29 cellular contexts compared by ENCODE assay signal in the genomic region with DNA sequence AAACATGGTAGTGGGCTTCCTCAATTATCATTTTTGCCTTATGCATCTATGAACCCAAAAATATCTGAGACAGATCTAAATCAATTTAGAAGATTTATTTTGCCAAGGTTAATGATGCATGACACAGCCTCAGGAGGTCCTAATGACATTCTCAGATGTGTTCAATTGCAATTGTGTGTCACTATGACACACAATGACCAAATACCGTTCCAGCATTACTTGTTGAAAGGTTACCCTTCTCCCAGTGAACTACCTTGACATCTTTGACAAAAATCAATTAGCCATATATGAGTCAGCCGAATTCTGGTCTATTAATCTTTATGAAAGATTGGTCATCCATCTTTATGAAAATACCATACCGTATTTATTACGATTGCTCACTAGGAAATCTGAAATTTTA.
A peak's percentile ranks its signal among the peaks of the same experiment; 100 is the strongest.
DNase-seq lines count a peak whose midpoint lies in the region; ATAC-seq, FAIRE-seq and TF ChIP-seq lines count a peak whose summit lies in the region.
"Had no signal": no experiment of that assay in that cellular context is flagged by ENCODE, and none has a peak within 500 bp of the region (broad histone marks: within the 10 kb centered on the region; RNA-seq: fewer than 3 reads in every experiment).

No MANE protein-coding gene starts in this region.

- no peaks in the 10 kb centered on the region for H3F3A ChIP-seq in PC-3 (ENCODE audit: low read length, unreplicated experiment)

- H3K4me1 ChIP-seq in HepG2 (ENCODE audit: insufficient read depth, low read length) (no peaks in the 10 kb centered on the region), right lobe of liver (no peaks in the 10 kb centered on the region), PC-3 (ENCODE audit: insufficient read depth, low read length) (peaks cover 30% of the 10 kb centered on the region)
- H3K4me1 ChIP-seq: A549, SJSA1 had no signal

- TF ChIP-seq EP300 in HepG2 (IDR thresholded peaks at IDR 0.05; ENCODE audit: low read depth in 2 of 2, low read length in 2 of 2), result no peak
- no peak for TF ChIP-seq EP300 in HepG2 (CRISPR knock-in tag; IDR thresholded peaks at IDR 0.05; ENCODE audit: borderline replicate concordance)

- BruUV-seq in HepG2 (replicated peaks; lab: Mats Ljungman, UMichigan) (no TSS peak), PC-3 (replicated peaks; lab: Mats Ljungman, UMichigan) (no TSS peak)

- 5% methylated on average over 4 of the region's 4 CpGs for WGBS in HepG2 (ENCODE audit: low lambda C conversion rate)
- 74% methylated on average over 4 of the region's 4 CpGs for WGBS in right lobe of liver (ENCODE audit: insufficient coverage, low coverage, low lambda C conversion rate, missing lambda C conversion rate)

- intact Hi-C loops in HepG2 (cut with micrococcal nuclease; ENCODE audit: unreplicated experiment) (no loop called here), right lobe of liver (cut with DNase I) (no loop called here), PC-3 (cut with micrococcal nuclease) (no loop called here)

- H3K79me2 ChIP-seq in HepG2 (ENCODE audit: insufficient read depth, low read length) (no peaks in the 10 kb centered on the region), PC-3 (ENCODE audit: low read length) (no peaks in the 10 kb centered on the region)

- H3K36me3 ChIP-seq in HepG2 (replicated peaks in 1 of 2; ENCODE audit: control insufficient read depth in 1 of 2, insufficient read depth in 2 of 2, low read length in 2 of 2), result no peaks in the 10 kb centered on the region
- no peaks in the 10 kb centered on the region for H3K36me3 ChIP-seq in right lobe of liver
- H3K36me3 ChIP-seq in PC-3 (ENCODE audit: low read depth, low read length), result no peaks in the 10 kb centered on the region
- H3K36me3 ChIP-seq: BLaER1 treated with 17β-estradiol and CSF1 and Interleukin-3, amounts not matched to agents 10 nM and 100 nM; SJSA1 had no signal

- CTCF ChIA-PET in HepG2 (lab: Yijun Ruan, JAX; ENCODE audit: low intra/inter-chr PET ratio, low total read pairs) (no interaction called here), PC-3 (lab: Charles Lee) (interaction anchor here (0.8 kb wide), 1 partner anchor 434 kb away, joined by 3 read pairs; no protein-coding TSS in a partner anchor)

- DNase-seq in HepG2 (ENCODE audit: low spot score) (no peak), right lobe of liver (no peak), NCI-H146 (lab: John Stamatoyannopoulos, UW) (peak; percentile 65), PC-3 (peak; percentile 91), C1 segment of cervical spinal cord (lab: John Stamatoyannopoulos, UW) (no peak), NCI-H524 treated with DMSO at 0.1 percent for 48 hours (lab: John Stamatoyannopoulos, UW) (no peak)
- DNase-seq in activated CD4-positive, alpha-beta T cell treated with anti-CD3 and anti-CD28 coated beads, Interleukin-2, amount 50 U/mL, for 1 hour, result no peak
- DNase-seq: AML-193; CD4-positive, alpha-beta memory T cell; COR-L47; DMS 273 treated with DMSO at 0.1 percent for 48 hours; DND-41; GM23248; H7; KG1; MM.1S; NCI-H1694 treated with DMSO at 0.1 percent for 48 hours; NCI-H2081; NCI-H2171 treated with DMSO at 0.1 percent for 48 hours; NCI-H446; NCI-H774; PC-9; Right ventricle myocardium superior; RPMI8226; T-helper 1 cell had no signal

- H3K4me2 ChIP-seq in HepG2 (ENCODE audit: low read depth, low read length) (no peak overlapping the region), PC-3 (ENCODE audit: low read length) (0 out of 2 replicates have a peak overlapping the region, but pooled peaks have one; percentile 2)
- H3K4me2 ChIP-seq: A549; BLaER1 treated with 17β-estradiol and CSF1 and Interleukin-3, amounts not matched to agents 10 nM and 100 nM; PC-9 had no signal

- no peak overlapping the region for H3K4me3 ChIP-seq in HepG2 (replicated peaks in 1 of 3; ENCODE audit: insufficient read depth in 1 of 3, low read depth in 2 of 3, low read length in 3 of 3)
- H3K4me3 ChIP-seq in right lobe of liver, result no peak overlapping the region
- no peak overlapping the region for H3K4me3 ChIP-seq in PC-3 (ENCODE audit: low read length)
- H3K4me3 ChIP-seq: A549; BLaER1 treated with 17β-estradiol and CSF1 and Interleukin-3, amounts not matched to agents 10 nM and 100 nM; GM23248; PC-9; SJSA1 had no signal

- FAIRE-seq in HepG2 (lab: Jason Lieb, UNC), result no peak
- FAIRE-seq: A549, GM18507 had no signal

- H2AFZ ChIP-seq in HepG2 (ENCODE audit: low read length) (no peak overlapping the region), PC-3 (ENCODE audit: low read length) (no peak overlapping the region)
- H2AFZ ChIP-seq: GM23248, PC-9 had no signal

- TF ChIP-seq RAD21 in HepG2 (CRISPR knock-in tag; IDR thresholded peaks at IDR 0.05), result no peak

- H3K27me3 ChIP-seq in HepG2 (ENCODE audit: control insufficient read depth in 1 of 2, insufficient read depth in 2 of 2, low read length in 2 of 2), result no peaks in the 10 kb centered on the region
- H3K27me3 ChIP-seq in right lobe of liver, result no peaks in the 10 kb centered on the region
- no peaks in the 10 kb centered on the region for H3K27me3 ChIP-seq in PC-3 (ENCODE audit: low read length)
- H3K27me3 ChIP-seq: BLaER1 treated with 17β-estradiol and CSF1 and Interleukin-3, amounts not matched to agents 10 nM and 100 nM; SJSA1 had no signal

- TF ChIP-seq POLR2A in HepG2 (IDR thresholded peaks at IDR 0.05; ENCODE audit: insufficient read depth in 1 of 2, low read depth in 2 of 2, low read length in 2 of 2) (no peak), right lobe of liver (IDR thresholded peaks at IDR 0.05) (no peak)

- H3K27ac ChIP-seq in HepG2 (ENCODE audit: extremely low read length, insufficient read depth, low read length) (no peak overlapping the region), right lobe of liver (no peak overlapping the region), PC-3 (ENCODE audit: low read length) (peak overlapping the region; percentile 93)
- H3K27ac ChIP-seq: A549; BLaER1 treated with 17β-estradiol and CSF1 and Interleukin-3, amounts not matched to agents 10 nM and 100 nM; GM23248; PC-9; SJSA1 had no signal

- H4K20me1 ChIP-seq in HepG2 (ENCODE audit: insufficient read depth, low read length) (no peaks in the 10 kb centered on the region), PC-3 (ENCODE audit: low read length) (no peaks in the 10 kb centered on the region)
- H4K20me1 ChIP-seq: BLaER1 treated with 17β-estradiol and CSF1 and Interleukin-3, amounts not matched to agents 10 nM and 100 nM had no signal

- H3K9ac ChIP-seq in HepG2 (ENCODE audit: insufficient read depth, low read depth, low read length) (no peak overlapping the region), PC-3 (ENCODE audit: low read length) (peak overlapping the region; percentile 71)
- H3K9ac ChIP-seq: BLaER1 treated with 17β-estradiol and CSF1 and Interleukin-3, amounts not matched to agents 10 nM and 100 nM; GM23248 had no signal

- in situ Hi-C loops in HepG2 (cut with HindIII; ENCODE audit: extremely low pct_ligation_motif_present, low pct_unique_long_range_greater_than_20kb), result no loop called here

- TF ChIP-seq CTCF in HepG2 (CRISPR knock-in tag; IDR thresholded peaks at IDR 0.05) (no peak), right lobe of liver (IDR thresholded peaks at IDR 0.05) (no peak), PC-3 (conservative IDR thresholded peaks at IDR 0.05; ENCODE audit: low read depth, low read length) (no peak)

- POLR2A ChIA-PET in HepG2 (lab: Yijun Ruan, JAX) (no interaction called here), PC-3 (lab: Charles Lee; ENCODE audit: unreplicated experiment) (no interaction called here)

- ATAC-seq in HepG2 (no peak), right lobe of liver (no peak), PC-3 (peak; percentile 88)
- ATAC-seq: A549 had no signal

- no peaks in the 10 kb centered on the region for H3K9me2 ChIP-seq in PC-3 (replicated peaks; ENCODE audit: low read length)

- no peaks in the 10 kb centered on the region for H3K9me3 ChIP-seq in HepG2 (ENCODE audit: low read length)
- no peaks in the 10 kb centered on the region for H3K9me3 ChIP-seq in right lobe of liver
- H3K9me3 ChIP-seq in PC-3 (ENCODE audit: low read length), result no peaks in the 10 kb centered on the region
- H3K9me3 ChIP-seq: A549; BLaER1 treated with 17β-estradiol and CSF1 and Interleukin-3, amounts not matched to agents 10 nM and 100 nM; SJSA1 had no signal

TF ChIP-seq in HepG2, 621 proteins besides CTCF, POLR2A, EP300 and RAD21:
- peak; percentile 56 for TF ChIP-seq CREB1 (IDR thresholded peaks at IDR 0.05)
- no peak for TF ChIP-seq CREB1 (CRISPR knock-in tag; IDR thresholded peaks at IDR 0.05)
- no peak for TF ChIP-seq MIER3 (CRISPR knock-in tag; IDR thresholded peaks at IDR 0.05; ENCODE audit: borderline replicate concordance)

Comparison
In these comparisons a context has a peak if more than half of its experiments do, and no peak if none do; other contexts are left out.
1. DNase-seq: peak in NCI-H146 (single experiment) and PC-3 (single experiment); none in HepG2 (single experiment), right lobe of liver (0 of 3), C1 segment of cervical spinal cord (0 of 14), NCI-H524 treated with DMSO at 0.1 percent for 48 hours (single experiment) and activated CD4-positive, alpha-beta T cell treated with anti-CD3 and anti-CD28 coated beads, Interleukin-2, amount 50 U/mL, for 1 hour (single experiment).